16 cellular contexts compared by ENCODE assay signal in genomic region chr6:57313009-57313408, GRCh38. TPM values are rescaled to one million over a fixed set of nuclear protein-coding genes. Genes with fewer than 3 reads are reported as not detected.
DNase-seq lines count a peak whose midpoint lies in the region; ATAC-seq, FAIRE-seq and TF ChIP-seq lines count a peak whose summit lies in the region.
"Had no signal": no experiment of that assay in that cellular context is flagged by ENCODE, and none has a peak within 500 bp of the region (broad histone marks: within the 10 kb centered on the region; RNA-seq: fewer than 3 reads in every experiment).

No MANE protein-coding gene starts in this region.

- BruUV-seq in HepG2 (replicated peaks; lab: Mats Ljungman, UMichigan) (no TSS peak), Calu3 (replicated peaks; lab: Mats Ljungman, UMichigan) (no TSS peak)

- no peak for TF ChIP-seq RAD21 in HepG2 (CRISPR knock-in tag; IDR thresholded peaks at IDR 0.05)

- peaks cover 5% of the 10 kb centered on the region for H3K79me2 ChIP-seq in HepG2 (ENCODE audit: insufficient read depth, low read length)

- H3K36me3 Mint-ChIP-seq in Calu3 (ENCODE audit: insufficient read depth, unreplicated experiment): peaks cover 16% of the 10 kb centered on the region
- peaks cover 0 to 3% of the 10 kb centered on the region in 2 donors for H3K36me3 Mint-ChIP-seq in stimulated activated naive B cell treated with anti-CD40 and anti-IgM and Interleukin-4, amounts not matched to agents 10 μg/mL and 1 μg/mL and 100 μg/mL, for 72 hours

- H3K27ac Mint-ChIP-seq in Calu3 (ENCODE audit: unreplicated experiment): no peak overlapping the region
- H3K27ac Mint-ChIP-seq in stimulated activated naive B cell treated with anti-CD40 and anti-IgM and Interleukin-4, amounts not matched to agents 10 μg/mL and 1 μg/mL and 100 μg/mL, for 72 hours: no peak overlapping the region
- H3K27ac Mint-ChIP-seq: stimulated activated naive CD8-positive, alpha-beta T cell treated with anti-CD3 and anti-CD28 coated beads, Interleukin-15, Interleukin-2, amounts not matched to agents 100 ng/mL and 50 ng/mL, for 24 hours had no signal

- H4K20me1 ChIP-seq in HepG2 (ENCODE audit: insufficient read depth, low read length): no peaks in the 10 kb centered on the region

- H3K4me3 Mint-ChIP-seq in Calu3 (ENCODE audit: low read depth, unreplicated experiment): no peak overlapping the region
- H3K4me3 Mint-ChIP-seq in stimulated activated naive B cell treated with anti-CD40 and anti-IgM and Interleukin-4, amounts not matched to agents 10 μg/mL and 1 μg/mL and 100 μg/mL, for 72 hours: no peak overlapping the region
- H3K4me3 Mint-ChIP-seq: stimulated activated naive CD8-positive, alpha-beta T cell treated with anti-CD3 and anti-CD28 coated beads, Interleukin-15, Interleukin-2, amounts not matched to agents 100 ng/mL and 50 ng/mL, for 24 hours had no signal

- in situ Hi-C loops in HepG2 (cut with HindIII; ENCODE audit: extremely low pct_ligation_motif_present, low pct_unique_long_range_greater_than_20kb): loop anchor here (10.0 to 25.0 kb wide), 2 partner anchors 48 to 276 kb away; partner anchors contain the start of gene KIAA1586

- TF ChIP-seq EP300 in HepG2 (IDR thresholded peaks at IDR 0.05; ENCODE audit: low read depth in 2 of 2, low read length in 2 of 2) (no peak), HepG2 (CRISPR knock-in tag; IDR thresholded peaks at IDR 0.05; ENCODE audit: borderline replicate concordance) (no peak)

- peak overlapping the region; percentile 1 for H2AFZ ChIP-seq in HepG2 (ENCODE audit: low read length)

- no peaks in the 10 kb centered on the region for H3K9me3 Mint-ChIP-seq in Calu3 (ENCODE audit: low read depth, unreplicated experiment)
- no peaks in the 10 kb centered on the region for H3K9me3 Mint-ChIP-seq in stimulated activated naive B cell treated with anti-CD40 and anti-IgM and Interleukin-4, amounts not matched to agents 10 μg/mL and 1 μg/mL and 100 μg/mL, for 72 hours
- H3K9me3 Mint-ChIP-seq: stimulated activated naive CD8-positive, alpha-beta T cell treated with anti-CD3 and anti-CD28 coated beads, Interleukin-15, Interleukin-2, amounts not matched to agents 100 ng/mL and 50 ng/mL, for 24 hours had no signal

- TF ChIP-seq POLR2A in HepG2 (IDR thresholded peaks at IDR 0.05; ENCODE audit: insufficient read depth in 1 of 2, low read depth in 2 of 2, low read length in 2 of 2) (no peak), right lobe of liver (IDR thresholded peaks at IDR 0.05) (no peak), esophagus squamous epithelium (IDR thresholded peaks at IDR 0.05) (no peak), prostate gland (IDR thresholded peaks at IDR 0.05) (no peak)

- intact Hi-C loops in HepG2 (cut with micrococcal nuclease; ENCODE audit: unreplicated experiment): loop anchor here (10.0 kb wide), 2 partner anchors 218 to 288 kb away; partner anchors contain the start of gene ZNF451
- intact Hi-C loops in right lobe of liver (cut with DNase I): loop anchor here in 1 of 2 donors (10.0 kb wide), 1 partner anchor 408 kb away; no protein-coding TSS in a partner anchor
- intact Hi-C loops in esophagus squamous epithelium (cut with DNase I): loop anchor here (10.0 kb wide), 1 partner anchor 408 kb away; no protein-coding TSS in a partner anchor
- intact Hi-C loops in prostate gland (cut with DNase I): loop anchor here (5.0 kb wide), 2 partner anchors 51 to 121 kb away; no protein-coding TSS in a partner anchor
- intact Hi-C loops in Calu3 (cut with micrococcal nuclease; ENCODE audit: unreplicated experiment): loop anchor here (10.0 kb wide), 2 partner anchors 288 to 358 kb away; partner anchors contain the start of gene BEND6

- H3K27ac ChIP-seq in HepG2 (ENCODE audit: extremely low read length, insufficient read depth, low read length) (no peak overlapping the region), right lobe of liver (no peak overlapping the region), esophagus squamous epithelium (peak overlapping the region in 3 of 4 donors; percentile 54 to 75 (median 57)), prostate gland (peak overlapping the region; percentile 67 to 71)
- H3K27ac ChIP-seq: VCaP had no signal

- CTCF ChIA-PET in HepG2 (lab: Yijun Ruan, JAX; ENCODE audit: low intra/inter-chr PET ratio, low total read pairs): no interaction called here
- CTCF ChIA-PET in Calu3 (lab: Charles Lee): interaction anchor here (0.9 to 1.0 kb wide), 2 partner anchors 123 to 408 kb away, joined by 3 to 5 read pairs; no protein-coding TSS in a partner anchor

- no peaks in the 10 kb centered on the region; a peak in 1 of 5 replicates for H3K27me3 ChIP-seq in HepG2 (ENCODE audit: control insufficient read depth in 1 of 2, insufficient read depth in 2 of 2, low read length in 2 of 2)
- no peaks in the 10 kb centered on the region for H3K27me3 ChIP-seq in right lobe of liver
- no peaks in the 10 kb centered on the region for H3K27me3 ChIP-seq in esophagus squamous epithelium
- no peaks in the 10 kb centered on the region for H3K27me3 ChIP-seq in prostate gland (replicated peaks; ENCODE audit: insufficient read depth)

- no peaks in the 10 kb centered on the region for H3K27me3 Mint-ChIP-seq in Calu3 (ENCODE audit: unreplicated experiment)
- H3K27me3 Mint-ChIP-seq in stimulated activated naive B cell treated with anti-CD40 and anti-IgM and Interleukin-4, amounts not matched to agents 10 μg/mL and 1 μg/mL and 100 μg/mL, for 72 hours: peaks cover 3 to 4% of the 10 kb centered on the region in 2 donors

- H3K4me1 ChIP-seq in HepG2 (ENCODE audit: insufficient read depth, low read length) (peaks cover 31% of the 10 kb centered on the region), right lobe of liver (peaks cover 0 to 2% (median 0%) of the 10 kb centered on the region in 4 donors), esophagus squamous epithelium (peaks cover 13 to 25% (median 16%) of the 10 kb centered on the region in 3 donors), prostate gland (replicated peaks) (peaks cover 5% of the 10 kb centered on the region)

- no peak overlapping the region for H3K4me2 ChIP-seq in HepG2 (ENCODE audit: low read depth, low read length)

- H3K4me3 ChIP-seq in HepG2 (replicated peaks in 1 of 3; ENCODE audit: insufficient read depth in 1 of 3, low read depth in 2 of 3, low read length in 3 of 3) (no peak overlapping the region), right lobe of liver (no peak overlapping the region), esophagus squamous epithelium (no peak overlapping the region), prostate gland (no peak overlapping the region)

- H3K36me3 ChIP-seq in HepG2 (replicated peaks in 1 of 2; ENCODE audit: control insufficient read depth in 1 of 2, insufficient read depth in 2 of 2, low read length in 2 of 2) (no peaks in the 10 kb centered on the region), right lobe of liver (no peaks in the 10 kb centered on the region), esophagus squamous epithelium (no peaks in the 10 kb centered on the region), prostate gland (no peaks in the 10 kb centered on the region)

- TF ChIP-seq CTCF in HepG2 (CRISPR knock-in tag; IDR thresholded peaks at IDR 0.05) (no peak), right lobe of liver (IDR thresholded peaks at IDR 0.05) (no peak), esophagus squamous epithelium (IDR thresholded peaks at IDR 0.05) (no peak), prostate gland (IDR thresholded peaks at IDR 0.05) (no peak), Calu3 (IDR thresholded peaks at IDR 0.05; ENCODE audit: unreplicated experiment) (no peak)

- DNase-seq in HepG2 (ENCODE audit: low spot score) (no peak), right lobe of liver (no peak), esophagus squamous epithelium (lab: John Stamatoyannopoulos, UW) (no peak), prostate gland (ENCODE audit: low spot score) (no peak), middle frontal gyrus (ENCODE audit: extremely low spot score, low spot score) (no peak), Calu3 (no peak), NCI-H1436 (lab: John Stamatoyannopoulos, UW) (no peak)
- no peak for DNase-seq in stimulated activated naive B cell treated with anti-CD40 and anti-IgM and Interleukin-4, amounts not matched to agents 10 μg/mL and 1 μg/mL and 100 μg/mL, for 72 hours
- DNase-seq: activated effector memory CD4-positive, alpha-beta T cell treated with Interleukin-2 at 50 U/mL for 16 hours; dermis blood vessel endothelial cell; NCI-H1694 treated with DMSO at 0.1 percent for 48 hours; NCI-H510A had no signal

- ATAC-seq in HepG2: no peak
- no peak for ATAC-seq in right lobe of liver
- ATAC-seq in stimulated activated naive B cell treated with anti-CD40 and anti-IgM and Interleukin-4, amounts not matched to agents 10 μg/mL and 1 μg/mL and 100 μg/mL, for 72 hours (replicated peaks): no peak
- ATAC-seq: left lobe of liver had no signal

- H3K9ac ChIP-seq in HepG2 (ENCODE audit: insufficient read depth, low read depth, low read length): no peak overlapping the region

- no peak for FAIRE-seq in HepG2 (lab: Jason Lieb, UNC)
- FAIRE-seq: small intestine had no signal

- POLR2A ChIA-PET in HepG2 (lab: Yijun Ruan, JAX): no interaction called here

- H3K9me3 ChIP-seq in HepG2 (ENCODE audit: low read length) (no peaks in the 10 kb centered on the region), right lobe of liver (no peaks in the 10 kb centered on the region), esophagus squamous epithelium (no peaks in the 10 kb centered on the region), prostate gland (no peaks in the 10 kb centered on the region)

- H3K4me1 Mint-ChIP-seq in Calu3 (ENCODE audit: low read depth, unreplicated experiment): no peaks in the 10 kb centered on the region
- peaks cover 2 to 5% of the 10 kb centered on the region in 2 donors for H3K4me1 Mint-ChIP-seq in stimulated activated naive B cell treated with anti-CD40 and anti-IgM and Interleukin-4, amounts not matched to agents 10 μg/mL and 1 μg/mL and 100 μg/mL, for 72 hours

RNA-seq across cellular contexts. Expression of gene PRIM2, which starts 4.4 kb away (rescaled TPM):
- 52.7 and 70.0 TPM in 2 replicates for total RNA-seq in HepG2 (2016; rRNA removed; fragmentation: Illumina TruSeq; extraction: Trizol)
- total RNA-seq in HepG2 (2016; cell fraction: cytosol; rRNA removed; fragmentation: Illumina TruSeq; extraction: Trizol; ENCODE audit: low read depth): 21.1 and 24.9 TPM in 2 replicates
- total RNA-seq in HepG2 (2016; cell fraction: insoluble cytoplasmic fraction; rRNA removed; fragmentation: Illumina TruSeq; extraction: Trizol): 53.8 and 69.9 TPM in 2 replicates
- 21.4 and 27.4 TPM in 2 replicates for total RNA-seq in HepG2 (2016; cell fraction: membrane; rRNA removed; fragmentation: Illumina TruSeq; extraction: Trizol)
- 63.1 and 70.3 TPM in 2 replicates for total RNA-seq in HepG2 (2016; cell fraction: nucleus; rRNA removed; fragmentation: Illumina TruSeq; extraction: Trizol)
- polyA plus RNA-seq in HepG2 (2011; rRNA removed): 4.9 and 8.0 TPM in 2 replicates
- 4.5 and 5.6 TPM in 2 replicates for polyA plus RNA-seq in HepG2 (2011; cell fraction: cytosol; rRNA removed)
- 2.9 and 4.4 TPM in 2 replicates for polyA plus RNA-seq in HepG2 (2011; cell fraction: nucleus; rRNA removed)
- polyA plus RNA-seq in HepG2 (2012): 6.9 and 12.3 TPM in 2 replicates
- polyA plus RNA-seq in HepG2 (2016; cell fraction: cytosol; fragmentation: Illumina TruSeq; extraction: Trizol; ENCODE audit: low read depth): 3.8 and 4.0 TPM in 2 replicates
- 39.7 and 42.9 TPM in 2 replicates for polyA plus RNA-seq in HepG2 (2016; cell fraction: insoluble cytoplasmic fraction; fragmentation: Illumina TruSeq; extraction: Trizol; ENCODE audit: low read depth)
- polyA plus RNA-seq in HepG2 (2016; cell fraction: membrane; fragmentation: Illumina TruSeq; extraction: Trizol; ENCODE audit: low read depth): 5.8 and 6.9 TPM in 2 replicates
- 15.2 and 17.9 TPM in 2 replicates for polyA plus RNA-seq in HepG2 (2016; cell fraction: nucleus; fragmentation: Illumina TruSeq; extraction: Trizol; ENCODE audit: insufficient read depth, low read depth)
- 14.8 and 39.2 TPM in 2 replicates for polyA minus RNA-seq in HepG2 (2011; rRNA and poly(A)+ RNA removed; ENCODE audit: low replicate concordance)
- polyA minus RNA-seq in HepG2 (2011; cell fraction: cytosol; rRNA and poly(A)+ RNA removed): 8.8 and 11.7 TPM in 2 replicates
- 54.1 and 58.5 TPM in 2 replicates for polyA minus RNA-seq in HepG2 (2011; cell fraction: nucleus; rRNA and poly(A)+ RNA removed)
- total RNA-seq in right lobe of liver: 1 to 10 TPM; 2.8 to 5.8 (median 3.7) TPM
- total RNA-seq in esophagus squamous epithelium: 10 to 100 TPM in 2 of 4 donors, 1 to 10 TPM in 2; 4.1 to 10.9 (median 9.8) TPM
- 10 to 100 TPM; 18.5 to 28.9 TPM for total RNA-seq in prostate gland
- total RNA-seq in Calu3 (2022): 31.8 and 32.3 TPM in 2 replicates

Comparison
In these comparisons a context has a peak if more than half of its experiments do, and no peak if none do; other contexts are left out.
1. H3K27ac ChIP-seq: peak in esophagus squamous epithelium (3 of 4) and prostate gland (2 of 2); none in HepG2 (single experiment) and right lobe of liver (0 of 3).